Comparison of ENCODE assay signal across 8 cellular contexts in the genomic region with DNA sequence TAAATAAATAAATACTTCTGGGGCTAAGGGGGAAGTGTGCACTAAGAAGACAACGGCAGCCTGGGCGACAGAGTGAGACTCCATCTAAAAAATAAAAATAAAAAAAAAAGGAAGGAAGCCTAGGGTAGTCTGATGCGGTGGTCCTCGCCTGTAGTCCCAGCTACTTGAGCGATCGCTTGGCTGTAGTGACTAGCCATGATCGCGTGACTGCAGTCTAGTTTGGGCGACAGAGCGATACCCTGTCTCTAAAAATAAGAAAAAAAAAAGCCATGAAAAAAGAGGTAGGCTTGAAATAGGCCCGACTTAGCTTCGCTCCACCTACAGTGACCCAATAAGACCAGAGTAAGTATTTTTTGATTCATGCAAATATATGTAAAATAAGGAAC. TPM values are rescaled to one million over a fixed set of nuclear protein-coding genes. Genes with fewer than 3 reads are reported as not detected.
DNase-seq lines count a peak whose midpoint lies in the region; ATAC-seq, FAIRE-seq and TF ChIP-seq lines count a peak whose summit lies in the region.

No MANE protein-coding gene starts in this region.

- peak overlapping the region; percentile 81 to 95 (median 89) for H3K27ac Mint-ChIP-seq in CD4-positive, alpha-beta memory T cell
- H3K27ac Mint-ChIP-seq in mesothelial cell of epicardium = peak overlapping the region; percentile 85

- intact Hi-C loops in CD4-positive, alpha-beta memory T cell (cut with micrococcal nuclease) = loop anchor here (2.0 to 5.0 kb wide), 2 partner anchors 39 to 70 kb away; partner anchors contain the start of genes GTPBP3 and OCEL1
- intact Hi-C loops in kidney (cut with DNase I) = no loop called here

- peak; percentile 4 for ATAC-seq in GM21737 (IDR thresholded peaks at IDR 0.05; ENCODE audit: unreplicated experiment)
- ATAC-seq in RWPE2 (ENCODE audit: low read depth) = no peak

- H3K4me1 ChIP-seq in CD4-positive, alpha-beta memory T cell (ENCODE audit: insufficient read depth, low read length) = peaks cover 26% of the 10 kb centered on the region
- peaks cover 5% of the 10 kb centered on the region for H3K4me1 ChIP-seq in RWPE2 (ENCODE audit: insufficient read depth, poor library complexity, severe bottlenecking)
- H3K4me1 ChIP-seq in kidney (ENCODE audit: control insufficient read depth in 1 of 2, insufficient read depth in 1 of 2, low read depth in 1 of 2, low read length in 2 of 2) = peaks cover 3 to 4% of the 10 kb centered on the region in 2 donors

- CTCF ChIA-PET in CD4-positive, alpha-beta memory T cell (lab: Charles Lee; ENCODE audit: partially characterized antibody) = interaction anchor here (0.7 to 6.0 kb wide), 17 partner anchors 8 to 122 kb away, joined by 3 to 47 read pairs (median 4); partner anchors contain the start of genes ABHD8, ANKLE1 and USE1

- H3K9ac ChIP-seq in kidney (ENCODE audit: low read length in 2 of 2) = no peak overlapping the region

- peaks cover 9 to 23% of the 10 kb centered on the region in 2 donors for H3K36me3 Mint-ChIP-seq in CD4-positive, alpha-beta memory T cell
- peaks cover 8% of the 10 kb centered on the region for H3K36me3 Mint-ChIP-seq in mesothelial cell of epicardium

- POLR2A ChIA-PET in CD4-positive, alpha-beta memory T cell (lab: Charles Lee; ENCODE audit: partially characterized antibody) = interaction anchor here (0.6 to 3.4 kb wide), 19 partner anchors 15 to 191 kb away, joined by 3 to 39 read pairs (median 6); partner anchors contain the start of genes ABHD8, ANKLE1, DDA1 and HAUS8

- H3K9me3 ChIP-seq in CD4-positive, alpha-beta memory T cell (ENCODE audit: control insufficient read depth in 1 of 2, low read length in 2 of 2) = no peaks in the 10 kb centered on the region
- H3K9me3 ChIP-seq in RWPE2 (ENCODE audit: severe bottlenecking) (no peaks in the 10 kb centered on the region), kidney (ENCODE audit: control insufficient read depth in 1 of 2, low read length in 2 of 2) (no peaks in the 10 kb centered on the region)

- no peak for DNase-seq in CD4-positive, alpha-beta memory T cell
- DNase-seq in RWPE2 (ENCODE audit: low spot score) (no peak), mesothelial cell of epicardium (ENCODE audit: low spot score in 2 of 2, unreplicated experiment in 2 of 2) (no peak), superior temporal gyrus (ENCODE audit: extremely low spot score) (no peak), AG20443 (ENCODE audit: low spot score) (no peak), kidney (no peak), KG1 (lab: John Stamatoyannopoulos, UW) (no peak)

- peaks cover 12 to 34% (median 26%) of the 10 kb centered on the region in 4 donors for H3K4me1 Mint-ChIP-seq in CD4-positive, alpha-beta memory T cell
- peaks cover 8% of the 10 kb centered on the region for H3K4me1 Mint-ChIP-seq in mesothelial cell of epicardium

- no peaks in the 10 kb centered on the region for H3K27me3 ChIP-seq in CD4-positive, alpha-beta memory T cell (ENCODE audit: insufficient read depth, low read length)
- no peaks in the 10 kb centered on the region for H3K27me3 ChIP-seq in RWPE2 (ENCODE audit: insufficient read depth, poor library complexity, severe bottlenecking)

- no peak for FAIRE-seq in kidney (lab: Jason Lieb, UNC)

- H3K9me3 Mint-ChIP-seq in CD4-positive, alpha-beta memory T cell = no peaks in the 10 kb centered on the region
- no peaks in the 10 kb centered on the region for H3K9me3 Mint-ChIP-seq in mesothelial cell of epicardium

- no peak overlapping the region for H3K4me3 ChIP-seq in CD4-positive, alpha-beta memory T cell (ENCODE audit: low read length in 2 of 2)
- no peak overlapping the region for H3K4me3 ChIP-seq in RWPE2 (ENCODE audit: severe bottlenecking)
- H3K4me3 ChIP-seq in kidney (ENCODE audit: low read length in 2 of 2) = peak overlapping the region in 1 of 2 donors; percentile 5

- peaks cover 11% of the 10 kb centered on the region for H3K36me3 ChIP-seq in CD4-positive, alpha-beta memory T cell (ENCODE audit: insufficient read depth, low read length)
- peaks cover 24% of the 10 kb centered on the region for H3K36me3 ChIP-seq in RWPE2 (ENCODE audit: low read depth)
- H3K36me3 ChIP-seq in kidney (ENCODE audit: control insufficient read depth in 1 of 2, insufficient read depth in 2 of 2, low read length in 2 of 2) = peaks cover 0 to 10% of the 10 kb centered on the region in 2 donors

- H3K27me3 Mint-ChIP-seq in CD4-positive, alpha-beta memory T cell = peaks cover 1 to 2% of the 10 kb centered on the region in 2 donors
- no peaks in the 10 kb centered on the region for H3K27me3 Mint-ChIP-seq in mesothelial cell of epicardium (ENCODE audit: low read depth)

- H3K27ac ChIP-seq in CD4-positive, alpha-beta memory T cell (ENCODE audit: low read depth, low read length) = no peak overlapping the region
- peak overlapping the region; percentile 73 for H3K27ac ChIP-seq in RWPE2 (ENCODE audit: poor library complexity, severe bottlenecking)
- no peak overlapping the region for H3K27ac ChIP-seq in kidney (ENCODE audit: low read depth in 2 of 2, low read length in 2 of 2)

- peak overlapping the region; percentile 83 to 92 (median 88) for H3K4me3 Mint-ChIP-seq in CD4-positive, alpha-beta memory T cell
- peak overlapping the region; percentile 89 for H3K4me3 Mint-ChIP-seq in mesothelial cell of epicardium

- TF ChIP-seq CTCF in RWPE2 (IDR thresholded peaks at IDR 0.05; ENCODE audit: poor library complexity, severe bottlenecking) = no peak
- TF ChIP-seq CTCF in mesothelial cell of epicardium (IDR thresholded peaks at IDR 0.05; ENCODE audit: unreplicated experiment) = no peak
- no peak for TF ChIP-seq CTCF in kidney (IDR thresholded peaks at IDR 0.05; ENCODE audit: borderline replicate concordance, extremely low read depth, insufficient read depth)

RNA-seq across cellular contexts. Expression of gene BABAM1, which starts 0.7 kb away (rescaled TPM):
- total RNA-seq in CD4-positive, alpha-beta memory T cell = 100 to 1,000 TPM; 101 to 112 TPM
- 100 to 1,000 TPM in 1 of 2 donors, 10 to 100 TPM in 1; 92.0 to 171 TPM for polyA plus RNA-seq in CD4-positive, alpha-beta memory T cell
- total RNA-seq in mesothelial cell of epicardium = 91.6 to 98.6 TPM (median 92.2 TPM) in 3 replicates
- total RNA-seq in kidney = 69.4 TPM
- 105 TPM for polyA plus RNA-seq in kidney (ENCODE audit: insufficient read depth, low read depth, low replicate concordance)

RNA-seq across cellular contexts. Expression of gene USHBP1, which starts 2.0 kb away (rescaled TPM):
- total RNA-seq in CD4-positive, alpha-beta memory T cell = under 1 TPM in 1 of 2 experiments, not detected in 1; 0.33 TPM
- polyA plus RNA-seq in CD4-positive, alpha-beta memory T cell = under 1 TPM in 1 of 2 donors, not detected in 1; 0.10 TPM
- total RNA-seq in mesothelial cell of epicardium (0.45 TPM in 1 of 3 replicates, not detected in the others), kidney (8.9 TPM)
- 7.2 TPM for polyA plus RNA-seq in kidney (ENCODE audit: insufficient read depth, low read depth, low replicate concordance)

RNA-seq across cellular contexts. Expression of gene ANKLE1, which starts 15.1 kb away (rescaled TPM):
- total RNA-seq in CD4-positive, alpha-beta memory T cell = 1 to 10 TPM; 2.8 to 5.1 TPM
- polyA plus RNA-seq in CD4-positive, alpha-beta memory T cell = under 1 TPM; 0.41 to 0.80 TPM
- total RNA-seq in mesothelial cell of epicardium (3.6 to 4.1 TPM (median 3.7 TPM) in 3 replicates), kidney (0.54 TPM)
- not detected for polyA plus RNA-seq in kidney (ENCODE audit: insufficient read depth, low read depth, low replicate concordance)

RNA-seq across cellular contexts. Expression of gene NR2F6, which starts 20.9 kb away (rescaled TPM):
- total RNA-seq in CD4-positive, alpha-beta memory T cell = 1 to 10 TPM; 7.1 TPM
- 1 to 10 TPM; 1.2 to 2.3 TPM for polyA plus RNA-seq in CD4-positive, alpha-beta memory T cell
- total RNA-seq in mesothelial cell of epicardium (59.1 to 61.8 TPM (median 61.2 TPM) in 3 replicates), kidney (46.8 TPM)
- 60.2 TPM for polyA plus RNA-seq in kidney (ENCODE audit: insufficient read depth, low read depth, low replicate concordance)

RNA-seq across cellular contexts. Expression of gene ABHD8, which starts 36.6 kb away (rescaled TPM):
- 10 to 100 TPM in 1 of 2 experiments, 1 to 10 TPM in 1; 9.3 to 10.1 TPM for total RNA-seq in CD4-positive, alpha-beta memory T cell
- polyA plus RNA-seq in CD4-positive, alpha-beta memory T cell = 1 to 10 TPM; 6.0 to 7.9 TPM
- total RNA-seq in mesothelial cell of epicardium = 25.4 to 26.4 TPM (median 26.1 TPM) in 3 replicates
- total RNA-seq in kidney = 9.6 TPM
- polyA plus RNA-seq in kidney (ENCODE audit: insufficient read depth, low read depth, low replicate concordance) = 20.0 TPM
